In the genomic region with DNA sequence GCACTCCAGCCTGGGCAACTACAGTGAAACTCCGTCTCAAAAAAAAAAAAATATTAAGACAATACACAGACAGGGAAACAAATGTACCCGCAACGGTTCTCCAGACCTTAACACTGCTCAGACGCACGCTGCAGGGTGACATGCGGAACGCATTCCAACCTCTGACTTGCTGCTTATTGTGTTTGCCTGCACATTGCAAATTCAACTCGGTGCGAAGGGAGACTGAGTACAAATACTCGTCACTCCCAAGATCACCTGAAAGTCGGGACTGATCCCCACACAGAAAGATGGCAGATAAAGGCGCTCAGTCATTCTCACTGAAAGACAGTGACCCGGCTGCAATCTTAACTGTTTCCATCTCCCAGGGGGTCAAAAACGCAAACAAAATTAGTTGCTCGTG, we compare ENCODE assay signal across 8 cellular contexts. TPM values are rescaled to one million over a fixed set of nuclear protein-coding genes. Genes with fewer than 3 reads are reported as not detected.
A peak's percentile ranks its signal among the peaks of the same experiment; 100 is the strongest.
DNase-seq lines count a peak whose midpoint lies in the region; ATAC-seq, FAIRE-seq and TF ChIP-seq lines count a peak whose summit lies in the region.

No MANE protein-coding gene starts in this region.

- H3K27me3 ChIP-seq in AG04450 (ENCODE audit: control insufficient read depth, insufficient read depth, low read length) (no peaks in the 10 kb centered on the region), HUES64 (ENCODE audit: insufficient read depth, low read length) (0 out of 2 replicates have a peak, but pooled peaks cover 3% of the 10 kb centered on the region), mammary epithelial cell (ENCODE audit: insufficient read depth, low read length) (no peaks in the 10 kb centered on the region)

- H3K79me2 ChIP-seq in mammary epithelial cell (ENCODE audit: insufficient read depth, low read length): peaks cover 53% of the 10 kb centered on the region

- H3K36me3 ChIP-seq in HUES64 (ENCODE audit: insufficient read depth, low read length) (no peaks in the 10 kb centered on the region), mammary epithelial cell (ENCODE audit: insufficient read depth, low read length) (no peaks in the 10 kb centered on the region), mucosa of descending colon (ENCODE audit: low read depth) (no peaks in the 10 kb centered on the region)

- no peak for DNase-seq in AG04450 (ENCODE audit: low read depth, low spot score)
- no peak for DNase-seq in mammary epithelial cell
- DNase-seq in mucosa of descending colon: no peak
- DNase-seq in NOMO-1 treated with dmso at 0.1 percent for 144 hours (lab: John Stamatoyannopoulos, UW; ENCODE audit: unreplicated experiment): no peak
- no peak for DNase-seq in frontal cortex (ENCODE audit: low spot score in 2 of 2)

- H3K4me1 ChIP-seq in HUES64 (ENCODE audit: insufficient read depth, low read length): no peaks in the 10 kb centered on the region; the same call in 1 of the 2 replicates
- peaks cover 24% of the 10 kb centered on the region for H3K4me1 ChIP-seq in mammary epithelial cell (ENCODE audit: insufficient read depth, low read length)
- H3K4me1 ChIP-seq in mucosa of descending colon (ENCODE audit: low read depth): peaks cover 18% of the 10 kb centered on the region

- ATAC-seq in mucosa of descending colon: no peak
- ATAC-seq in GM19452 (IDR thresholded peaks at IDR 0.05; ENCODE audit: unreplicated experiment): no peak
- no peak for ATAC-seq in GM19351 (IDR thresholded peaks at IDR 0.05; ENCODE audit: unreplicated experiment)

- POLR2A ChIA-PET in AG04450 (lab: Yijun Ruan, JAX): no interaction called here

- H3K27ac ChIP-seq in AG04450 (ENCODE audit: low read depth, low read length) (no peak overlapping the region), HUES64 (ENCODE audit: low read depth, low read length) (no peak overlapping the region), mammary epithelial cell (ENCODE audit: insufficient read depth, low read depth, low read length) (peak overlapping the region; percentile 20)

- intact Hi-C loops in mammary epithelial cell (cut with micrococcal nuclease): no loop called here
- intact Hi-C loops in mucosa of descending colon (cut with DNase I, micrococcal nuclease): no loop called here

- no peak for TF ChIP-seq CTCF in AG04450 (IDR thresholded peaks at IDR 0.05; ENCODE audit: low read depth, low read length)
- TF ChIP-seq CTCF in mammary epithelial cell (conservative IDR thresholded peaks at IDR 0.05 in 1 of 2, IDR thresholded peaks at IDR 0.05 in 1 of 2; ENCODE audit: extremely low read depth in 1 of 2, insufficient read depth in 1 of 2, low read depth in 1 of 2, low read length in 2 of 2): no peak
- no peak for TF ChIP-seq CTCF in mucosa of descending colon (IDR thresholded peaks at IDR 0.05)

- no peaks in the 10 kb centered on the region for H4K20me1 ChIP-seq in mammary epithelial cell (ENCODE audit: insufficient read depth, low read length)

- 50% methylated on average over 15 of the region's 15 CpGs for WGBS in HUES64
- WGBS in mammary epithelial cell (ENCODE audit: low coverage, missing lambda C conversion rate): 26% methylated on average over 13 of the region's 15 CpGs

- CTCF ChIA-PET in AG04450 (lab: Charles Lee) (no interaction called here), mammary epithelial cell (lab: Charles Lee; ENCODE audit: low non-redundant PET) (no interaction called here)

- peak overlapping the region; percentile 80 for H3K4me2 ChIP-seq in mammary epithelial cell (ENCODE audit: insufficient read depth, low read depth, low read length)

- peak overlapping the region; percentile 82 for H2AFZ ChIP-seq in mammary epithelial cell (ENCODE audit: low read depth, low read length)

- H3K9ac ChIP-seq in HUES64 (ENCODE audit: low read depth, low read length): peak overlapping the region; percentile 93
- H3K9ac ChIP-seq in mammary epithelial cell (ENCODE audit: insufficient read depth, low read length): peak overlapping the region; percentile 45

- no peak for FAIRE-seq in frontal cortex (lab: Jason Lieb, UNC)

- H3K9me3 ChIP-seq in AG04450 (ENCODE audit: control insufficient read depth, insufficient read depth, low read length): peaks cover 24% of the 10 kb centered on the region
- no peaks in the 10 kb centered on the region for H3K9me3 ChIP-seq in HUES64 (ENCODE audit: insufficient read depth, low read depth, low read length)
- H3K9me3 ChIP-seq in mammary epithelial cell (replicated peaks; ENCODE audit: insufficient read depth, low read length): no peaks in the 10 kb centered on the region
- H3K9me3 ChIP-seq in mucosa of descending colon: no peaks in the 10 kb centered on the region

- H3K4me3 ChIP-seq in AG04450 (ENCODE audit: low read depth, low read length) (peak overlapping the region; percentile 77), HUES64 (ENCODE audit: low read length) (peak overlapping the region; percentile 63), mammary epithelial cell (replicated peaks in 1 of 3; ENCODE audit: insufficient read depth in 1 of 3, low read depth in 2 of 3, low read length in 3 of 3) (peak overlapping the region; percentile 54 to 77 (median 66)), mucosa of descending colon (peak overlapping the region; percentile 79)

- no TSS peak for BruUV-seq in mammary epithelial cell (replicated peaks; lab: Mats Ljungman, UMichigan)

- dilution Hi-C loops in mammary epithelial cell (cut with HindIII; ENCODE audit: low sequenced_read_pairs): loop anchor here (10.0 kb wide), 1 partner anchor 211 kb away; no protein-coding TSS in a partner anchor

- in situ Hi-C loops in mammary epithelial cell (cut with MboI; ENCODE audit: low sequenced_read_pairs in 2 of 2): no loop called here

RNA-seq across cellular contexts. Expression of gene CLCN7, which starts 0.8 kb away (rescaled TPM):
- polyA plus RNA-seq in AG04450 (2011; rRNA removed) (15.7 and 19.1 TPM in 2 replicates), mammary epithelial cell (26.6 TPM)
- 27.0 and 38.5 TPM in 2 replicates for polyA minus RNA-seq in AG04450 (2011; rRNA and poly(A)+ RNA removed)
- 38.4 TPM for polyA plus RNA-seq in HUES64 (2013, experiment 1 of 2)
- 34.8 TPM for polyA plus RNA-seq in HUES64 (2013, experiment 2 of 2)
- total RNA-seq in mammary epithelial cell (10 to 100 TPM; 52.9 to 66.2 TPM), mucosa of descending colon (10 to 100 TPM; 59.3 to 98.1 (median 59.8) TPM), frontal cortex (29.3 TPM)
- 32.7 TPM for polyA minus RNA-seq in mammary epithelial cell

RNA-seq across cellular contexts. Expression of gene PTX4, which starts 14.7 kb away (rescaled TPM):
- polyA plus RNA-seq in AG04450 (2011; rRNA removed) (not detected in 2 replicates), mammary epithelial cell (not detected)
- polyA minus RNA-seq in AG04450 (2011; rRNA and poly(A)+ RNA removed): not detected in 2 replicates
- not detected for polyA plus RNA-seq in HUES64 (2013, experiment 1 of 2)
- polyA plus RNA-seq in HUES64 (2013, experiment 2 of 2): not detected
- total RNA-seq in mammary epithelial cell (not detected), mucosa of descending colon (not detected), frontal cortex (not detected)
- polyA minus RNA-seq in mammary epithelial cell: not detected

RNA-seq across cellular contexts. Expression of gene TELO2, which starts 19.1 kb away (rescaled TPM):
- polyA plus RNA-seq in AG04450 (2011; rRNA removed): 6.2 and 7.4 TPM in 2 replicates
- polyA minus RNA-seq in AG04450 (2011; rRNA and poly(A)+ RNA removed): 2.6 and 3.5 TPM in 2 replicates
- polyA plus RNA-seq in HUES64 (2013, experiment 1 of 2): 49.8 TPM
- polyA plus RNA-seq in HUES64 (2013, experiment 2 of 2): 34.4 TPM
- 10 to 100 TPM; 12.7 to 37.7 TPM for total RNA-seq in mammary epithelial cell
- 21.4 TPM for polyA plus RNA-seq in mammary epithelial cell
- 11.7 TPM for polyA minus RNA-seq in mammary epithelial cell
- 10 to 100 TPM; 32.2 to 41.6 (median 37.8) TPM for total RNA-seq in mucosa of descending colon
- 14.3 TPM for total RNA-seq in frontal cortex

RNA-seq across cellular contexts. Expression of gene CCDC154, which starts 29.7 kb away (rescaled TPM):
- polyA plus RNA-seq in AG04450 (2011; rRNA removed) (0.02 and 0.06 TPM in 2 replicates), mammary epithelial cell (not detected)
- not detected in 2 replicates for polyA minus RNA-seq in AG04450 (2011; rRNA and poly(A)+ RNA removed)
- 0.55 TPM for polyA plus RNA-seq in HUES64 (2013, experiment 1 of 2)
- 0.57 TPM for polyA plus RNA-seq in HUES64 (2013, experiment 2 of 2)
- total RNA-seq in mammary epithelial cell (under 1 TPM; 0.17 to 0.45 TPM), mucosa of descending colon (1 to 10 TPM in 2 of 3 donors, under 1 TPM in 1; 0.43 to 2.4 (median 1.1) TPM), frontal cortex (0.41 TPM)
- polyA minus RNA-seq in mammary epithelial cell: not detected

RNA-seq across cellular contexts. Expression of gene PERCC1, which starts 43.2 kb away (rescaled TPM):
- not detected in 2 replicates for polyA plus RNA-seq in AG04450 (2011; rRNA removed)
- not detected in 2 replicates for polyA minus RNA-seq in AG04450 (2011; rRNA and poly(A)+ RNA removed)
- polyA plus RNA-seq in HUES64 (2013, experiment 1 of 2): not detected
- polyA plus RNA-seq in HUES64 (2013, experiment 2 of 2): not detected
- total RNA-seq in mammary epithelial cell: under 1 TPM in 1 of 2 donors, not detected in 1; 0.33 TPM
- polyA plus RNA-seq in mammary epithelial cell: not detected
- polyA minus RNA-seq in mammary epithelial cell: not detected
- total RNA-seq in mucosa of descending colon: under 1 TPM in 1 of 3 donors, not detected in 2; 0.34 TPM
- not detected for total RNA-seq in frontal cortex
